In genomic region chr16:8963010-8963824, GRCh38 we compare ENCODE assay signal across 8 cellular contexts. TPM values are rescaled to one million over a fixed set of nuclear protein-coding genes. Genes with fewer than 3 reads are reported as not detected.
DNase-seq lines count a peak whose midpoint lies in the region; ATAC-seq and TF ChIP-seq lines count a peak whose summit lies in the region.

No MANE protein-coding gene starts in this region.

- H3K9me3 Mint-ChIP-seq in activated T-helper 2 cell treated with anti-CD3 and anti-CD28 coated beads, Interferon-gamma antibody, Interleukin-2, Interleukin-4, amounts not matched to agents 10 μg/mL and 5 μg/mL and 100 μg/mL, durations not matched to agents 14 hours and 24 hours and 36 hours: no peaks in the 10 kb centered on the region
- H3K9me3 Mint-ChIP-seq in stimulated activated memory B cell treated with anti-CD40 and anti-IgM and Interleukin-4, amounts not matched to agents 10 μg/mL and 1 μg/mL and 100 μg/mL, for 72 hours: no peaks in the 10 kb centered on the region

- H3K4me3 ChIP-seq in GM12875 (ENCODE audit: low read depth, low read length) (peak overlapping the region; percentile 67), iPS-11a (ENCODE audit: low read depth, low read length) (peak overlapping the region; percentile 84)

- no peak for TF ChIP-seq CTCF in GM12875 (IDR thresholded peaks at IDR 0.05; ENCODE audit: borderline replicate concordance, insufficient read depth, low read depth, low read length)

- DNase-seq in activated T-helper 2 cell treated with anti-CD3 and anti-CD28 coated beads, Interferon-gamma antibody, Interleukin-2, Interleukin-4, amounts not matched to agents 10 μg/mL and 5 μg/mL and 100 μg/mL, durations not matched to agents 14 hours and 24 hours and 36 hours (ENCODE audit: low spot score): peak; percentile 12
- DNase-seq in HuH-7 (ENCODE audit: low spot score) (no peak), NCI-H2227 treated with DMSO at 0.1 percent for 48 hours (lab: John Stamatoyannopoulos, UW) (no peak), NCI-H345 treated with DMSO at 0.1 percent for 48 hours (lab: John Stamatoyannopoulos, UW; ENCODE audit: unreplicated experiment) (no peak)

- no peak overlapping the region for H3K27ac Mint-ChIP-seq in activated T-helper 2 cell treated with anti-CD3 and anti-CD28 coated beads, Interferon-gamma antibody, Interleukin-2, Interleukin-4, amounts not matched to agents 10 μg/mL and 5 μg/mL and 100 μg/mL, durations not matched to agents 14 hours and 24 hours and 36 hours
- peak overlapping the region; percentile 93 for H3K27ac Mint-ChIP-seq in stimulated activated memory B cell treated with anti-CD40 and anti-IgM and Interleukin-4, amounts not matched to agents 10 μg/mL and 1 μg/mL and 100 μg/mL, for 72 hours

- ATAC-seq in HG03039 (IDR thresholded peaks at IDR 0.05; ENCODE audit: unreplicated experiment): peak; percentile 4
- peak; percentile 9 for ATAC-seq in stimulated activated memory B cell treated with anti-CD40 and anti-IgM and Interleukin-4, amounts not matched to agents 10 μg/mL and 1 μg/mL and 100 μg/mL, for 72 hours

- peaks cover 13% of the 10 kb centered on the region for H3K36me3 Mint-ChIP-seq in activated T-helper 2 cell treated with anti-CD3 and anti-CD28 coated beads, Interferon-gamma antibody, Interleukin-2, Interleukin-4, amounts not matched to agents 10 μg/mL and 5 μg/mL and 100 μg/mL, durations not matched to agents 14 hours and 24 hours and 36 hours (ENCODE audit: low read depth)
- peaks cover 7% of the 10 kb centered on the region for H3K36me3 Mint-ChIP-seq in stimulated activated memory B cell treated with anti-CD40 and anti-IgM and Interleukin-4, amounts not matched to agents 10 μg/mL and 1 μg/mL and 100 μg/mL, for 72 hours

- intact Hi-C loops in activated T-helper 2 cell treated with anti-CD3 and anti-CD28 coated beads, Interferon-gamma antibody, Interleukin-2, Interleukin-4, amounts not matched to agents 10 μg/mL and 5 μg/mL and 100 μg/mL, durations not matched to agents 14 hours and 24 hours and 36 hours (cut with micrococcal nuclease): loop anchor here (5.0 kb wide), 2 partner anchors 41 to 84 kb away; no protein-coding TSS in a partner anchor

- H3K4me3 Mint-ChIP-seq in activated T-helper 2 cell treated with anti-CD3 and anti-CD28 coated beads, Interferon-gamma antibody, Interleukin-2, Interleukin-4, amounts not matched to agents 10 μg/mL and 5 μg/mL and 100 μg/mL, durations not matched to agents 14 hours and 24 hours and 36 hours (ENCODE audit: low read depth): peak overlapping the region; percentile 48
- peak overlapping the region; percentile 67 for H3K4me3 Mint-ChIP-seq in stimulated activated memory B cell treated with anti-CD40 and anti-IgM and Interleukin-4, amounts not matched to agents 10 μg/mL and 1 μg/mL and 100 μg/mL, for 72 hours

- peaks cover 7% of the 10 kb centered on the region for H3K27me3 Mint-ChIP-seq in activated T-helper 2 cell treated with anti-CD3 and anti-CD28 coated beads, Interferon-gamma antibody, Interleukin-2, Interleukin-4, amounts not matched to agents 10 μg/mL and 5 μg/mL and 100 μg/mL, durations not matched to agents 14 hours and 24 hours and 36 hours (ENCODE audit: low read depth)
- no peaks in the 10 kb centered on the region for H3K27me3 Mint-ChIP-seq in stimulated activated memory B cell treated with anti-CD40 and anti-IgM and Interleukin-4, amounts not matched to agents 10 μg/mL and 1 μg/mL and 100 μg/mL, for 72 hours

- peaks cover 46% of the 10 kb centered on the region for H3K4me1 Mint-ChIP-seq in activated T-helper 2 cell treated with anti-CD3 and anti-CD28 coated beads, Interferon-gamma antibody, Interleukin-2, Interleukin-4, amounts not matched to agents 10 μg/mL and 5 μg/mL and 100 μg/mL, durations not matched to agents 14 hours and 24 hours and 36 hours (ENCODE audit: low read depth)
- peaks cover 47% of the 10 kb centered on the region for H3K4me1 Mint-ChIP-seq in stimulated activated memory B cell treated with anti-CD40 and anti-IgM and Interleukin-4, amounts not matched to agents 10 μg/mL and 1 μg/mL and 100 μg/mL, for 72 hours

RNA-seq across cellular contexts. Expression of gene USP7, which starts 0.5 kb away (rescaled TPM):
- 164 and 176 TPM in 2 replicates for total RNA-seq in activated T-helper 2 cell treated with anti-CD3 and anti-CD28 coated beads, Interferon-gamma antibody, Interleukin-2, Interleukin-4, amounts not matched to agents 10 μg/mL and 5 μg/mL and 100 μg/mL, durations not matched to agents 14 hours and 24 hours and 36 hours
